In the genomic region with DNA sequence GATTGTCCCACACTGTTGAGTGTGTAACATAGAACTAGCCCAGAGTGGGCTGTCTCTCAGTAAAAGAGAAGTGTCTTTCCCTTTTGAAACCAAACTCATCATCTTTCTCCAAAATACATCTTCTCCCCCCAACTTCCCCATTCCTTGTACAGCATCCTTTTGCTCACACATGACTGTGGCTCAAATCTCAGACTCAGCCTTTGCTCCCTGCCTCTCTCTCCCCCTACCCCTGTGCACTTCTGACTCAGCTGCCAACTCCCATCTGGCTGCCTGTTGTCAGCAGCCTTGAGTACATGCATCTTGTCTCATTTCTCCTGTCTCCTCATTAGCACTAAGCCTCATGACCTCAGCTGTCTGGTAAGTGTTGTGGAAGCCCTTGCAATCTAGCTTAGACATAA, we compare ENCODE assay signal across 9 cellular contexts. TPM values are rescaled to one million over a fixed set of nuclear protein-coding genes. Genes with fewer than 3 reads are reported as not detected.
A peak's percentile ranks its signal among the peaks of the same experiment; 100 is the strongest.
DNase-seq lines count a peak whose midpoint lies in the region; ATAC-seq and TF ChIP-seq lines count a peak whose summit lies in the region.
"Had no signal": no experiment of that assay in that cellular context is flagged by ENCODE, and none has a peak within 500 bp of the region (broad histone marks: within the 10 kb centered on the region; RNA-seq: fewer than 3 reads in every experiment).

No MANE protein-coding gene starts in this region.

- H3K4me2 ChIP-seq in DND-41 (ENCODE audit: insufficient read depth, low read length): no peak overlapping the region

- peak overlapping the region in 3 of 6 donors; percentile 36 to 79 (median 39) for H3K27ac Mint-ChIP-seq in naive B cell

- no peak overlapping the region for H3K9ac ChIP-seq in DND-41 (ENCODE audit: low read depth, low read length)

- peak overlapping the region; percentile 53 for H3K27ac ChIP-seq in DND-41 (ENCODE audit: low read length)
- no peak overlapping the region for H3K27ac ChIP-seq in WERI-Rb-1
- H3K27ac ChIP-seq: RWPE1 had no signal

- no peak overlapping the region for H3K4me3 ChIP-seq in DND-41 (ENCODE audit: low read depth in 1 of 2, low read length in 2 of 2)
- no peak overlapping the region for H3K4me3 ChIP-seq in WERI-Rb-1 (ENCODE audit: low read depth, low read length)

- H3K9me3 ChIP-seq in DND-41 (ENCODE audit: insufficient read depth, low read length, severe bottlenecking): no peaks in the 10 kb centered on the region
- H3K9me3 ChIP-seq in WERI-Rb-1 (ENCODE audit: severe bottlenecking): no peaks in the 10 kb centered on the region

- peak overlapping the region in 1 of 8 donors; percentile 7 for H3K4me3 Mint-ChIP-seq in naive B cell

- peaks cover 8 to 40% (median 12%) of the 10 kb centered on the region in 3 donors for H3K27me3 Mint-ChIP-seq in naive B cell

- H3K4me1 Mint-ChIP-seq in naive B cell: peaks cover 9 to 12% (median 10%) of the 10 kb centered on the region in 3 donors

- H3K36me3 Mint-ChIP-seq in naive B cell: peaks cover 0 to 9% of the 10 kb centered on the region in 2 donors

- H3K79me2 ChIP-seq in DND-41 (ENCODE audit: insufficient read depth, low read length): no peaks in the 10 kb centered on the region

- ATAC-seq in DND-41 (ENCODE audit: insufficient read depth, low read depth) (peak; percentile 74), HG03025 (IDR thresholded peaks at IDR 0.05; ENCODE audit: low FRiP score, unreplicated experiment) (peak; percentile 51), naive B cell (ENCODE audit: low read depth in 2 of 2) (peak; percentile 71 to 77), GM19351 (IDR thresholded peaks at IDR 0.05; ENCODE audit: unreplicated experiment) (no peak)

- peaks cover 0 to 2% (median 0%) of the 10 kb centered on the region in 7 donors for H3K9me3 Mint-ChIP-seq in naive B cell

- H3K4me1 ChIP-seq in DND-41 (ENCODE audit: insufficient read depth, low read length): peaks cover 10% of the 10 kb centered on the region

- H4K20me1 ChIP-seq in DND-41 (ENCODE audit: insufficient read depth, low read length): no peaks in the 10 kb centered on the region

- DNase-seq in DND-41: no peak
- peak; percentile 70 for DNase-seq in WERI-Rb-1
- DNase-seq in naive B cell: no peak
- DNase-seq in activated CD4-positive, CD25-positive, alpha-beta regulatory T cell (lab: John Stamatoyannopoulos, UW): no peak
- DNase-seq in NCI-H1092 treated with DMSO at 0.1 percent for 48 hours (lab: John Stamatoyannopoulos, UW): no peak
- DNase-seq in glomerular visceral epithelial cell (ENCODE audit: extremely low spot score): no peak

- no peaks in the 10 kb centered on the region for H3K27me3 ChIP-seq in DND-41 (ENCODE audit: insufficient read depth, low read length, poor library complexity)
- H3K27me3 ChIP-seq in WERI-Rb-1 (ENCODE audit: insufficient read depth, low read depth, severe bottlenecking): no peaks in the 10 kb centered on the region

- H3K36me3 ChIP-seq in DND-41 (ENCODE audit: insufficient read depth, low read length): no peaks in the 10 kb centered on the region
- H3K36me3 ChIP-seq in WERI-Rb-1: no peaks in the 10 kb centered on the region

- no peak for TF ChIP-seq CTCF in DND-41 (IDR thresholded peaks at IDR 0.05; ENCODE audit: borderline replicate concordance, extremely low read depth, low read length, poor library complexity, severe bottlenecking)
- TF ChIP-seq CTCF in WERI-Rb-1 (IDR thresholded peaks at IDR 0.05; ENCODE audit: low read depth, low read length): no peak

- no peak overlapping the region for H2AFZ ChIP-seq in DND-41 (ENCODE audit: low read depth, low read length)

RNA-seq across cellular contexts. Expression of a gene that starts 18.1 kb away (rescaled TPM):
- 10 to 100 TPM; 13.7 to 47.2 (median 21.6) TPM for polyA plus RNA-seq in naive B cell (ENCODE audit: low read depth in 6 of 6)
